Comparison of ENCODE assay signal across 1 cellular context in the genomic region with DNA sequence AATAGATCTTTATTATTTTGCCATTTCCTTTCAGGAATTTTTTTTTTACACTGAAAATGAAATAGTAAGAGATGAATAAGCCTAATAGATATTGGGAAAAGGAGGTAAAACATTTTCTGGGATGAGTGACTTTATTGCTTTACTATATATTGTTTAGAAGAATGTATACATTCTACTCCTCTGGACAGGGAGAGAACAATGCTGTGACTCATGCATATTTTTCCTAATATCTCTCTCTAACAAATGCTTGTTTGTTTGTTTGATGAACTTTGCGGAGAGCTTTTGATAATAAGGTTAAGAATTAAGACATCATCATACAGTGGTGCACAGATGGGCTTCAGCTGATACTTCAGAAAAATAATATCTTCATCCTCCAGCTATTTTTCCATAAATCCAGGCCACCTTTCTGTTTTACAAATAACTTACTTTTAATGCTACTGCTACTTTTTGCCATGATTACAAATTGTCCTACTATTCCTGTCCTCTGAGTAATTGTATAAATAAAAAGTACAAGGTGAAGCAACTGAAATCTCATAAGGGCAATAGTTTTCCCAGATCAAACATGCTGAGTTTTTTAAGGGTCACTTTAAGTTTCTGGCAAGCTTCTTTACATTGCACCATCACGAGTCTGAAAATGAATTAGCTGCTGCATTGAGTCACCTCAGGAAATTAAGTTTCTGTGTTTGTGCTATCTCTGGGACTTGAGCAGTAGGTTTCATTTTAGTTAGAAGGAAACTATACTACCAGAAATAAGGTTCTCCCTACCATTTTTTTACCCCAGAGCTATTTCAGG.
A peak's percentile ranks its signal among the peaks of the same experiment; 100 is the strongest.
TF ChIP-seq lines count a peak whose summit lies in the region.

No MANE protein-coding gene starts in this region.

TF ChIP-seq in HCT116, 20 proteins besides CTCF, POLR2A, EP300 and RAD21:
- TF ChIP-seq SP1 (IDR thresholded peaks at IDR 0.05; ENCODE audit: low read depth) (peak; percentile 16; the same call in 1 of the 2 replicates), POLR2AphosphoS5 (IDR thresholded peaks at IDR 0.05; ENCODE audit: low read depth, low read length) (no peak), CEBPB (IDR thresholded peaks at IDR 0.05; ENCODE audit: low read depth) (peak; percentile 42; the same call in 1 of the 2 replicates), FOSL1 (IDR thresholded peaks at IDR 0.05; ENCODE audit: low read depth) (peak; percentile 13; the same call in 1 of the 2 replicates)
TF ChIP-seq in HCT116: peak in this region for 3.
